Comparison of ENCODE assay signal across 8 cellular contexts in genomic region chr12:96258451-96258933, GRCh38.
A peak's percentile ranks its signal among the peaks of the same experiment; 100 is the strongest.
DNase-seq lines count a peak whose midpoint lies in the region; ATAC-seq and TF ChIP-seq lines count a peak whose summit lies in the region.

No MANE protein-coding gene starts in this region.

- intact Hi-C loops in PC-3 (cut with micrococcal nuclease) = no loop called here

- no peak overlapping the region for H3K9ac ChIP-seq in PC-3 (ENCODE audit: low read length)

- no TSS peak for BruUV-seq in PC-3 (replicated peaks; lab: Mats Ljungman, UMichigan)

- no peak overlapping the region for H3K4me2 ChIP-seq in PC-3 (ENCODE audit: low read length)

- H3K27ac ChIP-seq in muscle layer of duodenum (ENCODE audit: low read length) = peak overlapping the region; percentile 62
- H3K27ac ChIP-seq in PC-3 (ENCODE audit: low read length) = no peak overlapping the region

- TF ChIP-seq CTCF in PC-3 (conservative IDR thresholded peaks at IDR 0.05; ENCODE audit: low read depth, low read length) (no peak), mesothelial cell of epicardium (IDR thresholded peaks at IDR 0.05; ENCODE audit: unreplicated experiment) (no peak)

- H3K27ac Mint-ChIP-seq in central memory CD8-positive, alpha-beta T cell (ENCODE audit: low read depth) = no peak overlapping the region
- H3K27ac Mint-ChIP-seq in mesothelial cell of epicardium = no peak overlapping the region

- POLR2A ChIA-PET in PC-3 (lab: Charles Lee; ENCODE audit: unreplicated experiment) = no interaction called here

- peaks cover 40% of the 10 kb centered on the region for H3K36me3 Mint-ChIP-seq in central memory CD8-positive, alpha-beta T cell (ENCODE audit: insufficient read depth)
- peaks cover 13% of the 10 kb centered on the region for H3K36me3 Mint-ChIP-seq in mesothelial cell of epicardium

- H3K79me2 ChIP-seq in PC-3 (ENCODE audit: low read length) = peaks cover 5% of the 10 kb centered on the region

- CTCF ChIA-PET in PC-3 (lab: Charles Lee) = no interaction called here

- no peaks in the 10 kb centered on the region for H3K27me3 ChIP-seq in muscle layer of duodenum (ENCODE audit: low read depth, low read length)
- no peaks in the 10 kb centered on the region for H3K27me3 ChIP-seq in PC-3 (ENCODE audit: low read length)

- H3K4me3 ChIP-seq in muscle layer of duodenum (ENCODE audit: low read depth in 1 of 2, low read length in 2 of 2) (no peak overlapping the region), PC-3 (ENCODE audit: low read length) (no peak overlapping the region)

- H4K20me1 ChIP-seq in PC-3 (ENCODE audit: low read length) = no peaks in the 10 kb centered on the region

- no peaks in the 10 kb centered on the region for H3K27me3 Mint-ChIP-seq in central memory CD8-positive, alpha-beta T cell
- H3K27me3 Mint-ChIP-seq in mesothelial cell of epicardium (ENCODE audit: low read depth) = no peaks in the 10 kb centered on the region

- no peak overlapping the region for H2AFZ ChIP-seq in PC-3 (ENCODE audit: low read length)

- H3K4me1 ChIP-seq in muscle layer of duodenum (ENCODE audit: control insufficient read depth in 1 of 2, insufficient read depth in 2 of 2, low read length in 2 of 2) (peaks cover 10 to 38% of the 10 kb centered on the region in 2 donors), PC-3 (ENCODE audit: insufficient read depth, low read length) (no peaks in the 10 kb centered on the region)

- peaks cover 0 to 9% of the 10 kb centered on the region in 2 donors for H3K36me3 ChIP-seq in muscle layer of duodenum (ENCODE audit: control insufficient read depth in 1 of 2, insufficient read depth in 2 of 2, low read length in 2 of 2)
- H3K36me3 ChIP-seq in PC-3 (ENCODE audit: low read depth, low read length) = peaks cover 26% of the 10 kb centered on the region

- H3F3A ChIP-seq in PC-3 (ENCODE audit: low read length, unreplicated experiment) = no peaks in the 10 kb centered on the region

- DNase-seq in AG20443 (ENCODE audit: low spot score) (peak; percentile 33), M059J (ENCODE audit: low read depth) (peak; percentile 35), SIG-M5 treated with dmso at 0.1 percent for 504 hours (lab: John Stamatoyannopoulos, UW; ENCODE audit: unreplicated experiment) (no peak), PC-3 (no peak), mesothelial cell of epicardium (ENCODE audit: low spot score in 2 of 2, unreplicated experiment in 2 of 2) (no peak)
- no peak for DNase-seq in central memory CD8-positive, alpha-beta T cell (ENCODE audit: low spot score in 2 of 2)
- DNase-seq in stimulated activated CD4-positive, alpha-beta T cell treated with anti-CD3 and anti-CD28 coated beads, Interleukin-4, amount 100 ng/mL, for 1 hour = no peak

- H3K9me3 ChIP-seq in muscle layer of duodenum (ENCODE audit: control insufficient read depth in 1 of 2, low read length in 2 of 2) (no peaks in the 10 kb centered on the region), PC-3 (ENCODE audit: low read length) (no peaks in the 10 kb centered on the region)

- ATAC-seq in central memory CD8-positive, alpha-beta T cell (replicated peaks; ENCODE audit: extremely low read depth, poor library complexity, severe bottlenecking) = peak; percentile 77
- ATAC-seq in PC-3 = no peak

- no peaks in the 10 kb centered on the region for H3K9me2 ChIP-seq in PC-3 (replicated peaks; ENCODE audit: low read length)

- no peaks in the 10 kb centered on the region for H3K9me3 Mint-ChIP-seq in central memory CD8-positive, alpha-beta T cell
- H3K9me3 Mint-ChIP-seq in mesothelial cell of epicardium = no peaks in the 10 kb centered on the region

- H3K4me1 Mint-ChIP-seq in central memory CD8-positive, alpha-beta T cell = peaks cover 5% of the 10 kb centered on the region
- H3K4me1 Mint-ChIP-seq in mesothelial cell of epicardium = no peaks in the 10 kb centered on the region

- no peak overlapping the region for H3K4me3 Mint-ChIP-seq in central memory CD8-positive, alpha-beta T cell
- no peak overlapping the region for H3K4me3 Mint-ChIP-seq in mesothelial cell of epicardium

Comparison
In these comparisons a context has a peak if more than half of its experiments do, and no peak if none do; other contexts are left out.
1. DNase-seq: peak in AG20443 (single experiment) and M059J (single experiment); none in central memory CD8-positive, alpha-beta T cell (0 of 2), SIG-M5 treated with dmso at 0.1 percent for 504 hours (single experiment), PC-3 (single experiment), stimulated activated CD4-positive, alpha-beta T cell treated with anti-CD3 and anti-CD28 coated beads, Interleukin-4, amount 100 ng/mL, for 1 hour (single experiment) and mesothelial cell of epicardium (0 of 2).